1 cellular context compared by ENCODE assay signal in the genomic region with DNA sequence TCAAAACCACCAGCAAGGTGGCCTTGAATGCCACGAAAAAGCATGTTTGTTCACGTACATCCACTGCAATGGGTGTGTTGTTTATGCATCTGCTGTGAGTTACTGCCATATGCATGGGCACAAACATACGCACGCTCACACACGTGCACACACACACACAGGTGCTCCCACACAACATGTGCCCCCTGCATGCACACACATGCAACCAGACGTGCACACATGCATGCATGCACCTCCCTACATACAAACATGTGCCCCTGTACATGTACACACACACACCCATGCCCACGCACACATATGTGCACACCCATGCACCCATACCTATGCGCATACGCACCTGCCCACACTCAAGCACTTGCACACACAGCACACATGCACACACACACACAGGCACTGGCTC.
TF ChIP-seq lines count a peak whose summit lies in the region.

No MANE protein-coding gene starts in this region.

TF ChIP-seq in HepG2, 621 proteins besides CTCF, POLR2A, EP300 and RAD21:
- TF ChIP-seq, protein P1, sequence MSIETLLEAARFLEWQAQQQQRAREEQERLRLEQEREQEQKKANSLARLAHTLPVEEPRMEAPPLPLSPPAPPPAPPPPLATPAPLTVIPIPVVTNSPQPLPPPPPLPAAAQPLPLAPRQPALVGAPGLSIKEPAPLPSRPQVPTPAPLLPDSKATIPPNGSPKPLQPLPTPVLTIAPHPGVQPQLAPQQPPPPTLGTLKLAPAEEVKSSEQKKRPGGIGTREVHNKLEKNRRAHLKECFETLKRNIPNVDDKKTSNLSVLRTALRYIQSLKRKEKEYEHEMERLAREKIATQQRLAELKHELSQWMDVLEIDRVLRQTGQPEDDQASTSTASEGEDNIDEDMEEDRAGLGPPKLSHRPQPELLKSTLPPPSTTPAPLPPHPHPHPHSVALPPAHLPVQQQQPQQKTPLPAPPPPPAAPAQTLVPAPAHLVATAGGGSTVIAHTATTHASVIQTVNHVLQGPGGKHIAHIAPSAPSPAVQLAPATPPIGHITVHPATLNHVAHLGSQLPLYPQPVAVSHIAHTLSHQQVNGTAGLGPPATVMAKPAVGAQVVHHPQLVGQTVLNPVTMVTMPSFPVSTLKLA (IDR thresholded peaks at IDR 0.05): peak; percentile 96
- no peak for TF ChIP-seq FOXC1 (CRISPR knock-in tag; IDR thresholded peaks at IDR 0.05; ENCODE audit: borderline replicate concordance)
- no peak for TF ChIP-seq CBX5 (CRISPR knock-in tag; IDR thresholded peaks at IDR 0.05; ENCODE audit: borderline replicate concordance)
TF ChIP-seq in HepG2: peak in this region for 1.
